In genomic region chr7:34322841-34323240, GRCh38 we compare ENCODE assay signal across 23 cellular contexts.
DNase-seq lines count a peak whose midpoint lies in the region; ATAC-seq and TF ChIP-seq lines count a peak whose summit lies in the region.
"Had no signal": no experiment of that assay in that cellular context is flagged by ENCODE, and none has a peak within 500 bp of the region (broad histone marks: within the 10 kb centered on the region; RNA-seq: fewer than 3 reads in every experiment).

No MANE protein-coding gene starts in this region.

- no peak overlapping the region for H3K27ac Mint-ChIP-seq in activated T-cell treated with anti-CD3 and anti-CD28 coated beads, Interleukin-2, amount 50 U/mL, for 72 hours
- H3K27ac Mint-ChIP-seq in activated T-cell treated with anti-CD3 and anti-CD28 coated beads, Interleukin-2, amount 50 U/mL, for 24 hours: no peak overlapping the region
- H3K27ac Mint-ChIP-seq in stimulated activated naive CD8-positive, alpha-beta T cell treated with anti-CD3 and anti-CD28 coated beads, Interleukin-15, amount 100 ng/mL, for 72 hours: no peak overlapping the region
- H3K27ac Mint-ChIP-seq: natural killer cell; stimulated activated effector memory CD8-positive, alpha-beta T cell treated with anti-CD3 and anti-CD28 coated beads, Interleukin-12 subunit alpha, Interleukin-12 subunit beta, amount 100 ng/mL, for 72 hours had no signal

- H3K4me3 ChIP-seq in RWPE2 (ENCODE audit: severe bottlenecking): no peak overlapping the region
- H3K4me3 ChIP-seq: adrenal gland, testis had no signal

- no peaks in the 10 kb centered on the region for H3K36me3 ChIP-seq in RWPE2 (ENCODE audit: low read depth)
- H3K36me3 ChIP-seq: adrenal gland, BE2C had no signal

- H3K27me3 ChIP-seq in RWPE2 (ENCODE audit: insufficient read depth, poor library complexity, severe bottlenecking): no peaks in the 10 kb centered on the region
- H3K27me3 ChIP-seq: adrenal gland, testis had no signal

- no peak for DNase-seq in activated T-cell treated with anti-CD3 and anti-CD28 coated beads, Interleukin-2, amount 50 U/mL, for 72 hours
- DNase-seq in activated T-cell treated with anti-CD3 and anti-CD28 coated beads, Interleukin-2, amount 50 U/mL, for 24 hours: no peak
- DNase-seq in RWPE2 (ENCODE audit: low spot score) (no peak), NCI-H524 treated with DMSO at 0.1 percent for 48 hours (lab: John Stamatoyannopoulos, UW) (no peak), NCI-H2227 treated with DMSO at 0.1 percent for 48 hours (lab: John Stamatoyannopoulos, UW) (no peak)
- DNase-seq in stimulated activated naive CD8-positive, alpha-beta T cell treated with anti-CD3 and anti-CD28 coated beads, Interleukin-15, amount 100 ng/mL, for 72 hours: no peak
- DNase-seq: activated CD4-positive, alpha-beta T cell treated with anti-CD3 and anti-CD28 coated beads, Interleukin-2, amount 50 U/mL, for 4 hours; adrenal gland; BE2C; DMS153; natural killer cell; NCI-H1092; NCI-H187 treated with DMSO at 0.1 percent for 48 hours; NCI-H345; NCI-H774; small intestine; stimulated activated CD4-positive, alpha-beta T cell treated with anti-CD3 and anti-CD28 coated beads, Interleukin-2, amount 100 ng/mL, for 24 hours; testis had no signal

- H3K4me3 Mint-ChIP-seq in activated T-cell treated with anti-CD3 and anti-CD28 coated beads, Interleukin-2, amount 50 U/mL, for 72 hours: no peak overlapping the region
- no peak overlapping the region for H3K4me3 Mint-ChIP-seq in activated T-cell treated with anti-CD3 and anti-CD28 coated beads, Interleukin-2, amount 50 U/mL, for 24 hours
- H3K4me3 Mint-ChIP-seq in stimulated activated naive CD8-positive, alpha-beta T cell treated with anti-CD3 and anti-CD28 coated beads, Interleukin-15, amount 100 ng/mL, for 72 hours: no peak overlapping the region
- H3K4me3 Mint-ChIP-seq: natural killer cell; stimulated activated effector memory CD8-positive, alpha-beta T cell treated with anti-CD3 and anti-CD28 coated beads, Interleukin-12 subunit alpha, Interleukin-12 subunit beta, amount 100 ng/mL, for 72 hours had no signal

- H3K36me3 Mint-ChIP-seq in activated T-cell treated with anti-CD3 and anti-CD28 coated beads, Interleukin-2, amount 50 U/mL, for 72 hours (ENCODE audit: insufficient read depth in 2 of 2): no peaks in the 10 kb centered on the region
- no peaks in the 10 kb centered on the region for H3K36me3 Mint-ChIP-seq in activated T-cell treated with anti-CD3 and anti-CD28 coated beads, Interleukin-2, amount 50 U/mL, for 24 hours (ENCODE audit: low read depth)
- H3K36me3 Mint-ChIP-seq: natural killer cell; stimulated activated effector memory CD8-positive, alpha-beta T cell treated with anti-CD3 and anti-CD28 coated beads, Interleukin-12 subunit alpha, Interleukin-12 subunit beta, amount 100 ng/mL, for 72 hours had no signal

- no peak for TF ChIP-seq CTCF in RWPE2 (IDR thresholded peaks at IDR 0.05; ENCODE audit: poor library complexity, severe bottlenecking)

- H3K9me3 Mint-ChIP-seq in activated T-cell treated with anti-CD3 and anti-CD28 coated beads, Interleukin-2, amount 50 U/mL, for 72 hours: no peaks in the 10 kb centered on the region
- no peaks in the 10 kb centered on the region for H3K9me3 Mint-ChIP-seq in activated T-cell treated with anti-CD3 and anti-CD28 coated beads, Interleukin-2, amount 50 U/mL, for 24 hours
- no peaks in the 10 kb centered on the region for H3K9me3 Mint-ChIP-seq in stimulated activated naive CD8-positive, alpha-beta T cell treated with anti-CD3 and anti-CD28 coated beads, Interleukin-15, amount 100 ng/mL, for 72 hours
- H3K9me3 Mint-ChIP-seq: stimulated activated effector memory CD8-positive, alpha-beta T cell treated with anti-CD3 and anti-CD28 coated beads, Interleukin-12 subunit alpha, Interleukin-12 subunit beta, amount 100 ng/mL, for 72 hours had no signal

- peak; percentile 46 to 55 for ATAC-seq in activated T-cell treated with anti-CD3 and anti-CD28 coated beads, Interleukin-2, amount 50 U/mL, for 72 hours (replicated peaks in 1 of 2)
- peak; percentile 40 for ATAC-seq in HG02852 (IDR thresholded peaks at IDR 0.05; ENCODE audit: unreplicated experiment)
- 0 out of 3 replicates have a peak, but pooled peaks have one; percentile 28 for ATAC-seq in RWPE2 (ENCODE audit: low read depth)
- peak; percentile 79 for ATAC-seq in stimulated activated naive CD8-positive, alpha-beta T cell treated with anti-CD3 and anti-CD28 coated beads, Interleukin-15, amount 100 ng/mL, for 72 hours
- no peak for ATAC-seq in GM19351 (IDR thresholded peaks at IDR 0.05; ENCODE audit: unreplicated experiment)
- ATAC-seq: natural killer cell; SK-N-SH treated with all-trans-retinoic acid at 6 μM for 48 hours; stimulated activated effector memory CD8-positive, alpha-beta T cell treated with anti-CD3 and anti-CD28 coated beads, Interleukin-12 subunit alpha, Interleukin-12 subunit beta, amount 100 ng/mL, for 72 hours had no signal

- peaks cover 17% of the 10 kb centered on the region for H3K4me1 ChIP-seq in RWPE2 (ENCODE audit: insufficient read depth, poor library complexity, severe bottlenecking)
- H3K4me1 ChIP-seq: BE2C, testis had no signal

- no peaks in the 10 kb centered on the region for H3K9me3 ChIP-seq in RWPE2 (ENCODE audit: severe bottlenecking)
- H3K9me3 ChIP-seq: adrenal gland, BE2C, testis had no signal

- H3K4me1 Mint-ChIP-seq in activated T-cell treated with anti-CD3 and anti-CD28 coated beads, Interleukin-2, amount 50 U/mL, for 72 hours (ENCODE audit: low read depth): peaks cover 11% of the 10 kb centered on the region
- H3K4me1 Mint-ChIP-seq in activated T-cell treated with anti-CD3 and anti-CD28 coated beads, Interleukin-2, amount 50 U/mL, for 24 hours (ENCODE audit: low read depth): peaks cover 5% of the 10 kb centered on the region
- H3K4me1 Mint-ChIP-seq in stimulated activated naive CD8-positive, alpha-beta T cell treated with anti-CD3 and anti-CD28 coated beads, Interleukin-15, amount 100 ng/mL, for 72 hours: peaks cover 6% of the 10 kb centered on the region

- no peak overlapping the region for H3K27ac ChIP-seq in RWPE2 (ENCODE audit: poor library complexity, severe bottlenecking)
- H3K27ac ChIP-seq: adrenal gland, testis, VCaP had no signal

- H3K27me3 Mint-ChIP-seq in activated T-cell treated with anti-CD3 and anti-CD28 coated beads, Interleukin-2, amount 50 U/mL, for 72 hours (ENCODE audit: low read depth): peaks cover 20% of the 10 kb centered on the region
- H3K27me3 Mint-ChIP-seq in activated T-cell treated with anti-CD3 and anti-CD28 coated beads, Interleukin-2, amount 50 U/mL, for 24 hours: peaks cover 27% of the 10 kb centered on the region
- peaks cover 27% of the 10 kb centered on the region for H3K27me3 Mint-ChIP-seq in stimulated activated naive CD8-positive, alpha-beta T cell treated with anti-CD3 and anti-CD28 coated beads, Interleukin-15, amount 100 ng/mL, for 72 hours
